In genomic region chr9:130143974-130144373, GRCh38 we compare ENCODE assay signal across 10 cellular contexts. TPM values are rescaled to one million over a fixed set of nuclear protein-coding genes. Genes with fewer than 3 reads are reported as not detected.
DNase-seq lines count a peak whose midpoint lies in the region; ATAC-seq and TF ChIP-seq lines count a peak whose summit lies in the region.
"Had no signal": no experiment of that assay in that cellular context is flagged by ENCODE, and none has a peak within 500 bp of the region (broad histone marks: within the 10 kb centered on the region; RNA-seq: fewer than 3 reads in every experiment).

No MANE protein-coding gene starts in this region.

- peak overlapping the region in 1 of 2 experiments; percentile 52; a peak in 1 of 4 replicates for H4K8ac ChIP-seq in IMR-90 (ENCODE audit: low read depth in 2 of 2, low read length in 2 of 2)

- H4K20me1 ChIP-seq in IMR-90 (ENCODE audit: insufficient read depth, low read length), result no peaks in the 10 kb centered on the region

- peaks cover 10% of the 10 kb centered on the region for H3K4me1 ChIP-seq in IMR-90 (ENCODE audit: control insufficient read depth, insufficient read depth, low read length)
- H3K4me1 ChIP-seq in naive thymus-derived CD4-positive, alpha-beta T cell (ENCODE audit: control insufficient read depth in 2 of 2, insufficient read depth in 2 of 2, low read length in 2 of 2), result peaks cover 5 to 12% of the 10 kb centered on the region in 2 donors

- H2AK9ac ChIP-seq in IMR-90 (replicated peaks; ENCODE audit: low read depth, low read length, poor library complexity), result peak overlapping the region; percentile 34

- H3K23ac ChIP-seq in IMR-90 (ENCODE audit: low read depth, low read length), result peak overlapping the region; percentile 64

- H3K4me3 ChIP-seq in IMR-90 (ENCODE audit: insufficient read depth, low read depth, low read length), result no peak overlapping the region
- H3K4me3 ChIP-seq in naive thymus-derived CD4-positive, alpha-beta T cell (ENCODE audit: low read length), result no peak overlapping the region

- intact Hi-C loops in IMR-90 (cut with micrococcal nuclease), result no loop called here
- intact Hi-C loops in naive thymus-derived CD4-positive, alpha-beta T cell (cut with micrococcal nuclease), result no loop called here
- intact Hi-C loops in Calu3 (cut with micrococcal nuclease; ENCODE audit: unreplicated experiment), result no loop called here

- DNase-seq in AG08395 (ENCODE audit: low spot score), result peak; percentile 67
- peak; percentile 42 for DNase-seq in IMR-90
- no peak for DNase-seq in central memory CD8-positive, alpha-beta T cell (ENCODE audit: low spot score in 2 of 2)
- DNase-seq in naive thymus-derived CD4-positive, alpha-beta T cell, result no peak
- no peak for DNase-seq in NCI-H1417 treated with DMSO at 0.1 percent for 48 hours (lab: John Stamatoyannopoulos, UW)
- no peak for DNase-seq in AML-193 (lab: John Stamatoyannopoulos, UW)
- no peak for DNase-seq in Calu3
- DNase-seq in RWPE1 (ENCODE audit: low spot score), result no peak
- DNase-seq: NCI-H1048 had no signal

- H3K36me3 ChIP-seq in IMR-90 (ENCODE audit: control insufficient read depth, insufficient read depth, low read length), result no peaks in the 10 kb centered on the region
- H3K36me3 ChIP-seq in naive thymus-derived CD4-positive, alpha-beta T cell (ENCODE audit: control insufficient read depth in 2 of 3, insufficient read depth in 3 of 3, low read length in 3 of 3), result no peaks in the 10 kb centered on the region

- H3K18ac ChIP-seq in IMR-90 (ENCODE audit: low read depth, low read length), result no peak overlapping the region

- 9% methylated on average over 9 of the region's 13 CpGs; no CpG with 5 or more reads in 1 of the 2 experiments for WGBS in IMR-90 (ENCODE audit: extremely low coverage in 2 of 2, insufficient read length in 1 of 2), 2 experiments

- peaks cover 0 to 5% of the 10 kb centered on the region in 2 experiments; a peak in 2 of 4 replicates for H3K79me1 ChIP-seq in IMR-90 (ENCODE audit: low read depth in 1 of 2, low read length in 2 of 2)

- H3K56ac ChIP-seq in IMR-90 (ENCODE audit: extremely low read depth, insufficient read depth, low read length), result no peak overlapping the region

- dilution Hi-C loops in IMR-90 (cut with HindIII; ENCODE audit: low sequenced_read_pairs, unreplicated experiment), result no loop called here

- peak overlapping the region; percentile 31 for H3K4me3 Mint-ChIP-seq in central memory CD8-positive, alpha-beta T cell
- peak overlapping the region in 7 of 10 donors; percentile 16 to 45 (median 36) for H3K4me3 Mint-ChIP-seq in naive thymus-derived CD4-positive, alpha-beta T cell
- H3K4me3 Mint-ChIP-seq in Calu3 (ENCODE audit: low read depth, unreplicated experiment), result no peak overlapping the region
- H3K4me3 Mint-ChIP-seq: activated naive CD4-positive, alpha-beta T cell treated with anti-CD3 and anti-CD28 coated beads, Interleukin-2, amount 50 U/mL, for 24 hours had no signal

- no peaks in the 10 kb centered on the region for H3K27me3 ChIP-seq in IMR-90 (ENCODE audit: control insufficient read depth, insufficient read depth, low read length)
- H3K27me3 ChIP-seq in naive thymus-derived CD4-positive, alpha-beta T cell (ENCODE audit: control insufficient read depth in 2 of 2, insufficient read depth in 2 of 2, low read length in 2 of 2), result no peaks in the 10 kb centered on the region

- H3K9me1 ChIP-seq in IMR-90 (ENCODE audit: insufficient read depth, low read length), result peaks cover 8% of the 10 kb centered on the region; the same call in 1 of the 2 replicates

- peak overlapping the region; percentile 72 for H3K27ac Mint-ChIP-seq in central memory CD8-positive, alpha-beta T cell (ENCODE audit: low read depth)
- H3K27ac Mint-ChIP-seq in naive thymus-derived CD4-positive, alpha-beta T cell, result peak overlapping the region in 1 of 9 donors; percentile 67
- no peak overlapping the region for H3K27ac Mint-ChIP-seq in Calu3 (ENCODE audit: unreplicated experiment)
- H3K27ac Mint-ChIP-seq: activated naive CD4-positive, alpha-beta T cell treated with anti-CD3 and anti-CD28 coated beads, Interleukin-2, amount 50 U/mL, for 24 hours had no signal

- no peak overlapping the region for H3K14ac ChIP-seq in IMR-90 (replicated peaks; ENCODE audit: low read depth, low read length)

- H3K9me3 Mint-ChIP-seq in central memory CD8-positive, alpha-beta T cell, result no peaks in the 10 kb centered on the region
- peaks cover 0 to 1% (median 0%) of the 10 kb centered on the region in 11 donors for H3K9me3 Mint-ChIP-seq in naive thymus-derived CD4-positive, alpha-beta T cell
- H3K9me3 Mint-ChIP-seq in Calu3 (ENCODE audit: low read depth, unreplicated experiment), result no peaks in the 10 kb centered on the region
- H3K9me3 Mint-ChIP-seq: activated naive CD4-positive, alpha-beta T cell treated with anti-CD3 and anti-CD28 coated beads, Interleukin-2, amount 50 U/mL, for 24 hours had no signal

- CTCF ChIA-PET in IMR-90 (lab: Yijun Ruan, JAX), result interaction anchor here (1.0 kb wide), 1 partner anchor 29 kb away, joined by 4 read pairs; no protein-coding TSS in a partner anchor
- CTCF ChIA-PET in naive thymus-derived CD4-positive, alpha-beta T cell (lab: Charles Lee), result no interaction called here
- CTCF ChIA-PET in Calu3 (lab: Charles Lee), result interaction anchor here (0.6 to 0.7 kb wide), 2 partner anchors 9 to 193 kb away, joined by 3 to 6 read pairs; no protein-coding TSS in a partner anchor
- CTCF ChIA-PET in RWPE1 (lab: Yijun Ruan, JAX), result interaction anchor here (0.5 to 1.6 kb wide), 7 partner anchors 44 to 538 kb away, joined by 3 to 6 read pairs (median 3); no protein-coding TSS in a partner anchor

- peaks cover 29% of the 10 kb centered on the region for H3K4me1 Mint-ChIP-seq in central memory CD8-positive, alpha-beta T cell
- peaks cover 15 to 43% (median 33%) of the 10 kb centered on the region in 7 donors for H3K4me1 Mint-ChIP-seq in naive thymus-derived CD4-positive, alpha-beta T cell
- H3K4me1 Mint-ChIP-seq in Calu3 (ENCODE audit: low read depth, unreplicated experiment), result no peaks in the 10 kb centered on the region

- H3K4me2 ChIP-seq in IMR-90 (ENCODE audit: low read depth, low read length), result no peak overlapping the region

- TF ChIP-seq RAD21 in IMR-90 (IDR thresholded peaks at IDR 0.05; ENCODE audit: low read length), result no peak

- peaks cover 2% of the 10 kb centered on the region for H3K36me3 Mint-ChIP-seq in central memory CD8-positive, alpha-beta T cell (ENCODE audit: insufficient read depth)
- H3K36me3 Mint-ChIP-seq in naive thymus-derived CD4-positive, alpha-beta T cell, result no peaks in the 10 kb centered on the region
- H3K36me3 Mint-ChIP-seq in Calu3 (ENCODE audit: insufficient read depth, unreplicated experiment), result no peaks in the 10 kb centered on the region
- H3K36me3 Mint-ChIP-seq: activated naive CD4-positive, alpha-beta T cell treated with anti-CD3 and anti-CD28 coated beads, Interleukin-2, amount 50 U/mL, for 24 hours had no signal

- no peak overlapping the region for H4K5ac ChIP-seq in IMR-90 (ENCODE audit: low read depth, low read length)

- H3K9me3 ChIP-seq in IMR-90 (ENCODE audit: control insufficient read depth, insufficient read depth, low read length), result no peaks in the 10 kb centered on the region
- no peaks in the 10 kb centered on the region for H3K9me3 ChIP-seq in naive thymus-derived CD4-positive, alpha-beta T cell (ENCODE audit: control insufficient read depth in 2 of 3, low read length in 3 of 3)

- TF ChIP-seq CTCF in IMR-90 (conservative IDR thresholded peaks at IDR 0.05; ENCODE audit: low read depth, low read length), result no peak
- no peak for TF ChIP-seq CTCF in Calu3 (IDR thresholded peaks at IDR 0.05; ENCODE audit: unreplicated experiment)
- TF ChIP-seq CTCF in RWPE1 (conservative IDR thresholded peaks at IDR 0.05; ENCODE audit: low read depth), result no peak

- H2BK20ac ChIP-seq in IMR-90 (ENCODE audit: low read depth, low read length), result peak overlapping the region; percentile 48; the same call in 1 of the 2 replicates

- no peak overlapping the region for H3K9ac ChIP-seq in IMR-90 (ENCODE audit: low read depth, low read length)

- peak overlapping the region; percentile 75 for H2AFZ ChIP-seq in IMR-90 (replicated peaks; ENCODE audit: low read length, poor library complexity)

- H2BK5ac ChIP-seq in IMR-90 (ENCODE audit: low read depth, low read length, poor library complexity, severe bottlenecking), result no peak overlapping the region

- no TSS peak for BruUV-seq in IMR-90 (replicated peaks; lab: Mats Ljungman, UMichigan)
- no TSS peak for BruUV-seq in Calu3 (replicated peaks; lab: Mats Ljungman, UMichigan)

- in situ Hi-C loops in IMR-90 (cut with MboI; ENCODE audit: low sequenced_read_pairs), result no loop called here

- H3K27ac ChIP-seq in IMR-90 (ENCODE audit: insufficient read depth, low read length), result no peak overlapping the region
- H3K27ac ChIP-seq in naive thymus-derived CD4-positive, alpha-beta T cell (ENCODE audit: low read depth, low read length), result no peak overlapping the region
- H3K27ac ChIP-seq in RWPE1, result no peak overlapping the region

- H2AK5ac ChIP-seq in IMR-90 (ENCODE audit: low read depth, low read length), result no peak overlapping the region

- H4K91ac ChIP-seq in IMR-90 (ENCODE audit: insufficient read depth, low read depth, low read length), result no peak overlapping the region

- H3K4ac ChIP-seq in IMR-90 (ENCODE audit: low read depth, low read length), result peak overlapping the region; percentile 60

- ATAC-seq in IMR-90 (ENCODE audit: low read depth), result peak; percentile 64
- no peak for ATAC-seq in central memory CD8-positive, alpha-beta T cell (replicated peaks; ENCODE audit: extremely low read depth, poor library complexity, severe bottlenecking)
- ATAC-seq in naive thymus-derived CD4-positive, alpha-beta T cell, result no peak

- POLR2A ChIA-PET in IMR-90 (lab: Charles Lee; ENCODE audit: unreplicated experiment) (no interaction called here), RWPE1 (lab: Yijun Ruan, JAX; ENCODE audit: low non-redundant PET) (no interaction called here)
- POLR2A ChIA-PET in naive thymus-derived CD4-positive, alpha-beta T cell (lab: Charles Lee), result interaction anchor here (0.6 kb wide), 1 partner anchor 112 kb away, joined by 3 read pairs; no protein-coding TSS in a partner anchor

- no peak for TF ChIP-seq POLR2A in IMR-90 (IDR thresholded peaks at IDR 0.05; ENCODE audit: low read depth, low read length)

- no peak overlapping the region for H2BK15ac ChIP-seq in IMR-90 (ENCODE audit: low read depth, low read length)

- peak overlapping the region; percentile 35; the same call in 1 of the 2 replicates for H2BK120ac ChIP-seq in IMR-90 (ENCODE audit: low read depth, low read length)

- peaks cover 38% of the 10 kb centered on the region for H3K27me3 Mint-ChIP-seq in central memory CD8-positive, alpha-beta T cell
- H3K27me3 Mint-ChIP-seq in naive thymus-derived CD4-positive, alpha-beta T cell, result peaks cover 0 to 33% (median 19%) of the 10 kb centered on the region in 5 donors
- peaks cover 32% of the 10 kb centered on the region for H3K27me3 Mint-ChIP-seq in Calu3 (ENCODE audit: unreplicated experiment)

RNA-seq across cellular contexts. Expression of gene NCS1, which starts 28.2 kb away (rescaled TPM):
- total RNA-seq in IMR-90 (2012; rRNA removed), result 35.8 and 41.0 TPM in 2 replicates
- polyA plus RNA-seq in IMR-90 (2012; rRNA removed), result 60.5 and 68.9 TPM in 2 replicates
- polyA plus RNA-seq in IMR-90 (2012; cell fraction: cytosol; rRNA removed), result 45.5 and 54.7 TPM in 2 replicates
- polyA plus RNA-seq in IMR-90 (2012; cell fraction: nucleus; rRNA removed; ENCODE audit: low replicate concordance), result 36.7 and 43.5 TPM in 2 replicates
- under 1 TPM in 3 of 5 experiments, not detected in 2; 0.14 to 0.85 (median 0.22) TPM for total RNA-seq in naive thymus-derived CD4-positive, alpha-beta T cell
- not detected for polyA plus RNA-seq in naive thymus-derived CD4-positive, alpha-beta T cell
- total RNA-seq in Calu3 (2022), result 14.4 and 16.1 TPM in 2 replicates

Comparison
In these comparisons a context has a peak if more than half of its experiments do, and no peak if none do; other contexts are left out.
1. DNase-seq: peak in AG08395 (single experiment) and IMR-90 (single experiment); none in central memory CD8-positive, alpha-beta T cell (0 of 2), naive thymus-derived CD4-positive, alpha-beta T cell (0 of 9), NCI-H1417 treated with DMSO at 0.1 percent for 48 hours (single experiment), AML-193 (0 of 2), Calu3 (single experiment) and RWPE1 (single experiment).